9 cellular contexts compared by ENCODE assay signal in genomic region chr6:139271056-139271455, GRCh38. TPM values are rescaled to one million over a fixed set of nuclear protein-coding genes. Genes with fewer than 3 reads are reported as not detected.
DNase-seq lines count a peak whose midpoint lies in the region; ATAC-seq, FAIRE-seq and TF ChIP-seq lines count a peak whose summit lies in the region.
"Had no signal": no experiment of that assay in that cellular context is flagged by ENCODE, and none has a peak within 500 bp of the region (broad histone marks: within the 10 kb centered on the region; RNA-seq: fewer than 3 reads in every experiment).

No MANE protein-coding gene starts in this region.

- TF ChIP-seq CTCF in GM13977 (IDR thresholded peaks at IDR 0.05; ENCODE audit: extremely low read depth, insufficient read depth, missing control alignments) (no peak), BE2C (IDR thresholded peaks at IDR 0.05; ENCODE audit: low read depth, low read length) (no peak)

- in situ Hi-C loops in GM13977 (cut with MboI; ENCODE audit: low pct_unique_long_range_greater_than_20kb, low sequenced_read_pairs, unreplicated experiment) = no loop called here

- no peaks in the 10 kb centered on the region for H3K4me1 ChIP-seq in BE2C

- H3K27me3 ChIP-seq in BE2C = no peaks in the 10 kb centered on the region; the same call in 1 of the 2 replicates

- no peak for FAIRE-seq in HTR-8/SVneo (lab: Jason Lieb, UNC)

- H3K36me3 ChIP-seq in BE2C = no peaks in the 10 kb centered on the region

- ATAC-seq in GM21717 (IDR thresholded peaks at IDR 0.05; ENCODE audit: unreplicated experiment) = peak; percentile 88

- no peaks in the 10 kb centered on the region for H3K9me3 ChIP-seq in BE2C

- DNase-seq in GM13977 (ENCODE audit: low spot score) = peak; percentile 42
- peak; percentile 6 for DNase-seq in HTR-8/SVneo (ENCODE audit: insufficient read length, low spot score)
- DNase-seq in kidney glomerular epithelial cell (lab: John Stamatoyannopoulos, UW) = peak; percentile 19
- DNase-seq in NCI-H524 (lab: John Stamatoyannopoulos, UW) = no peak
- no peak for DNase-seq in NCI-H2081 (lab: John Stamatoyannopoulos, UW)
- DNase-seq in BE2C = no peak
- DNase-seq in NCI-H226 = no peak

- H3K4me3 ChIP-seq in BE2C (ENCODE audit: low read depth, low read length) = no peak overlapping the region
- H3K4me3 ChIP-seq: SK-N-MC had no signal

RNA-seq across cellular contexts. Expression of gene TXLNB, which starts 20.7 kb away (rescaled TPM):
- polyA plus RNA-seq in BE2C (2012; ENCODE audit: insufficient read depth, insufficient read length, low read depth) = not detected

Comparison
In these comparisons a context has a peak if more than half of its experiments do, and no peak if none do; other contexts are left out.
1. DNase-seq: peak in GM13977 (single experiment), HTR-8/SVneo (single experiment) and kidney glomerular epithelial cell (single experiment); none in NCI-H524 (0 of 2), NCI-H2081 (0 of 2), BE2C (single experiment) and NCI-H226 (single experiment).